ENCODE assay signal across 1 cellular context in the genomic region with DNA sequence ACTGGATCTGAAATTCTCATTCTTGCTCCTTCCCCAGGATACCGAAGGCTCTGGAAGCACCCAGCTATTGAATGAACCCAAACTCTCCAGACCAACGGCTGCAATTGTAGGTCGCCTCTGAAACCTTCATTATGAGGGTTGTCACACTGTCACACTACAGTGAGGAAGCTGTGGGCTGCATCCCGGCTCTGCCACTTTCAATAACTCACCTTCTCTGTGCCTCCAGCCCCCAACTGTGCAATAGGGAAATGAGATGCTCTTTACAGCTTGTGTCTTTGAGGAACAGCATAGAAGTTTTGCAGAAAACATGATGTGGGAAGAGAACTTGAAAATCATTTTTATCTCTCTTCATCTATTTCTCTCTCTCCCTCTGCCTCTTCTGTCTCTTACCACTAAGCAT.
TF ChIP-seq lines count a peak whose summit lies in the region.

No MANE protein-coding gene starts in this region.

TF ChIP-seq in IMR-90, 13 proteins besides CTCF, POLR2A, EP300 and RAD21 (continued from another document):
- TF ChIP-seq USF2 (IDR thresholded peaks at IDR 0.05; ENCODE audit: low read depth, low read length) (no peak), NFE2L2 (IDR thresholded peaks at IDR 0.05; ENCODE audit: low read depth, low read length) (no peak), FOS (IDR thresholded peaks at IDR 0.05; ENCODE audit: low read depth, low read length) (no peak), MAFK (IDR thresholded peaks at IDR 0.05; ENCODE audit: low read depth, low read length) (no peak)
